Comparison of ENCODE assay signal across 7 cellular contexts in the genomic region with DNA sequence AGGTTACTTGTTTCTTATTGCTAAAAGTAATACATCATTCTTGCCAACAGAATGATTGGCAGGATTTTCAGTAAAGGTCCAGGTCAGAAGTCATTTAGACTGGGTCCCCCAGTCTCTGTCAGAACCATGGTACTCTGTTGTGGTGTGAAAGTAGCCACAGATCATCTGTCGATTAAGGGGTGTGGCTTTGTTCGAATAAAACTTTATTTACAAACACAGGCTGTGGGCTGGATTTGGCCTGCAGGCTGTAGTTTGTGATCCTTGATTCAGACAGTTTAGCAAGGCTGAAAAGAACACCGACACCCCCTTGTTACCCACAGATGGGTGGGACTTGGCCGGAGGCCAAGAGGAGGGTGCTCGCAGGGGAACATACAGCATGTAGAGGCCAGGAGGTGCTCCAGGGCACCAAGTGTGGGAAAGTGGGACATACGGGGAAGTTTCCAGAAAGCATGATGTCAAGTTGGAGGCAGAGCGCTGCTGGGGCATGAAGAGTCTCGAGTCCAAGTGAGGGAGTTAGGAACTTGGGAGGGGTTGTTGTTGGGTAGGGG. TPM values are rescaled to one million over a fixed set of nuclear protein-coding genes. Genes with fewer than 3 reads are reported as not detected.
DNase-seq lines count a peak whose midpoint lies in the region; ATAC-seq and TF ChIP-seq lines count a peak whose summit lies in the region.
"Not testable (repeated sequence)": the region's sequence is repeated elsewhere in the genome, so short reads cannot be mapped to it uniquely, and the experiment has no call there.

No MANE protein-coding gene starts in this region.

- not testable (repeated sequence) for H3K4ac ChIP-seq in H9 (ENCODE audit: low read depth, low read length)

- H2BK120ac ChIP-seq in H9 (ENCODE audit: low read depth, low read length, poor library complexity, severe bottlenecking) = not testable (repeated sequence)

- H3K4me1 Mint-ChIP-seq in H9 = peaks cover 6 to 16% of the 10 kb centered on the region in 2 experiments
- H3K4me1 Mint-ChIP-seq in WTC11 = peaks cover 13% of the 10 kb centered on the region
- not testable (repeated sequence) for H3K4me1 Mint-ChIP-seq in endodermal cell
- H3K4me1 Mint-ChIP-seq in neural progenitor cell = peaks cover 11% of the 10 kb centered on the region

- not testable (repeated sequence) for H3K27me3 Mint-ChIP-seq in H9 (ENCODE audit: low read depth); WTC11 (ENCODE audit: low read depth); endodermal cell (ENCODE audit: insufficient read depth); neural progenitor cell (ENCODE audit: insufficient read depth, low read depth)

- not testable (repeated sequence) for H4K8ac ChIP-seq in H9 (replicated peaks; ENCODE audit: insufficient read length, low read depth, low read length)

- not testable (repeated sequence) for H3T11ph ChIP-seq in H9 (ENCODE audit: low read length)

- POLR2A ChIA-PET in A673 (lab: Charles Lee; ENCODE audit: low non-redundant PET) = interaction anchor here (0.6 kb wide), 1 partner anchor 36 kb away, joined by 3 read pairs; no protein-coding TSS in a partner anchor
- POLR2A ChIA-PET in WTC11 (lab: Charles Lee) = interaction anchor here (1.1 kb wide), 1 partner anchor 29 kb away, joined by 3 read pairs; the partner anchor contains the start of gene ZNF195

- H3K79me2 ChIP-seq in H9 (ENCODE audit: insufficient read depth, low read length); neural progenitor cell (ENCODE audit: low read depth): not testable (repeated sequence)

- H4K5ac ChIP-seq in H9 (ENCODE audit: insufficient read length, low read depth, low read length) = not testable (repeated sequence)

- H2BK15ac ChIP-seq in H9 (ENCODE audit: low read depth, low read length) = not testable (repeated sequence)

- CTCF ChIA-PET in A673 (lab: Charles Lee) (interaction anchor here (1.1 to 1.8 kb wide), 2 partner anchors 12 to 67 kb away, joined by 3 to 16 read pairs; no protein-coding TSS in a partner anchor), WTC11 (lab: Charles Lee) (interaction anchor here (0.6 to 3.4 kb wide), 27 partner anchors 8 to 478 kb away, joined by 3 to 67 read pairs (median 4); partner anchors contain the start of genes CARS1, NAP1L4 and ZNF195)

- WGBS in H9 (ENCODE audit: extremely low coverage, insufficient read length, low lambda C conversion rate) = no CpG with 5 or more reads among the region's 8 CpGs
- 81 to 92% methylated on average over 3 to 8 of the region's 8 CpGs for WGBS in endodermal cell (ENCODE audit: insufficient coverage in 1 of 2, insufficient read length in 1 of 2), 2 experiments

- H3K9me3 Mint-ChIP-seq in H9, WTC11, endodermal cell, neural progenitor cell: not testable (repeated sequence)

- H3K9ac ChIP-seq in H9 (ENCODE audit: extremely low read depth, insufficient read length, low read length); endodermal cell (ENCODE audit: extremely low read depth, low read length, poor library complexity, severe bottlenecking); neural progenitor cell: not testable (repeated sequence)

- not testable (repeated sequence) for H3F3A ChIP-seq in neural progenitor cell (ENCODE audit: low read depth)

- H3K23me2 ChIP-seq in H9 (ENCODE audit: insufficient read length, low read depth, low read length, poor library complexity, severe bottlenecking) = not testable (repeated sequence)

- TF ChIP-seq CTCF in A673 (conservative IDR thresholded peaks at IDR 0.05; ENCODE audit: low read depth, low read length); H9 (conservative IDR thresholded peaks at IDR 0.05); WTC11 (IDR thresholded peaks at IDR 0.05); endodermal cell (conservative IDR thresholded peaks at IDR 0.05); neural progenitor cell (IDR thresholded peaks at IDR 0.05): not testable (repeated sequence)

- peaks cover 33 to 57% (median 51%) of the 10 kb centered on the region in 3 experiments; a peak in 6 of 7 replicates for H3K36me3 Mint-ChIP-seq in H9 (ENCODE audit: insufficient read depth in 1 of 3, low read depth in 3 of 3)
- H3K36me3 Mint-ChIP-seq in WTC11 = peaks cover 45% of the 10 kb centered on the region
- not testable (repeated sequence) for H3K36me3 Mint-ChIP-seq in endodermal cell (ENCODE audit: low read depth); neural progenitor cell

- not testable (repeated sequence) for H3K9me3 ChIP-seq in A673 (ENCODE audit: low read depth, low read length, poor library complexity, severe bottlenecking); H9 (ENCODE audit: control insufficient read depth, low read depth, low read length); endodermal cell (ENCODE audit: control insufficient read depth, low read length); neural progenitor cell (ENCODE audit: low read depth)

- not testable (repeated sequence) for H2BK20ac ChIP-seq in H9 (ENCODE audit: low read depth, low read length, poor library complexity, severe bottlenecking)

- H2BK5ac ChIP-seq in H9 (ENCODE audit: insufficient read length, low read length) = not testable (repeated sequence)

- H4K91ac ChIP-seq in H9 (ENCODE audit: insufficient read length, low read depth, low read length) = not testable (repeated sequence)

- H2BK12ac ChIP-seq in H9 (ENCODE audit: insufficient read length, low read depth, low read length) = not testable (repeated sequence)

- not testable (repeated sequence) for BruUV-seq in A673 (replicated peaks; lab: Mats Ljungman, UMichigan)

- DNase-seq in A673 (ENCODE audit: low spot score) (peak; percentile 17), NAMALWA (ENCODE audit: low spot score) (peak; percentile 41), NCI-H345 (lab: John Stamatoyannopoulos, UW) (peak; percentile 34), neural progenitor cell (ENCODE audit: low spot score) (peak; percentile 14)
- not testable (repeated sequence) for DNase-seq in H9; WTC11 (ENCODE audit: low spot score); endodermal cell

- H3K4me3 ChIP-seq in A673 (ENCODE audit: low read depth, low read length, poor library complexity, severe bottlenecking); endodermal cell (ENCODE audit: low read length); neural progenitor cell: not testable (repeated sequence)

- H2AK5ac ChIP-seq in H9 (ENCODE audit: insufficient read length, low read length) = not testable (repeated sequence)

- H4K20me1 ChIP-seq in H9 (ENCODE audit: control insufficient read depth, insufficient read depth, insufficient read length); neural progenitor cell (ENCODE audit: low read depth): not testable (repeated sequence)

- H3K4me2 ChIP-seq in H9 (ENCODE audit: insufficient read depth, insufficient read length, low read length); neural progenitor cell: not testable (repeated sequence)

- not testable (repeated sequence) for H2AFZ ChIP-seq in H9 (ENCODE audit: low read length); neural progenitor cell (replicated peaks)

- not testable (repeated sequence) for H3K23ac ChIP-seq in H9 (ENCODE audit: insufficient read length, low read depth, low read length)

- not testable (repeated sequence) for H3K79me1 ChIP-seq in H9 (ENCODE audit: insufficient read depth, low read depth, low read length, poor library complexity, severe bottlenecking)

- H3K36me3 ChIP-seq in A673 (ENCODE audit: insufficient read depth, low read length, poor library complexity, severe bottlenecking); endodermal cell (ENCODE audit: control insufficient read depth, insufficient read depth, low read length); neural progenitor cell: not testable (repeated sequence)

- not testable (repeated sequence) for H3K4me1 ChIP-seq in A673 (ENCODE audit: insufficient read depth, low read length, poor library complexity, severe bottlenecking); H9 (ENCODE audit: insufficient read depth, low read length); endodermal cell (ENCODE audit: control insufficient read depth, insufficient read depth, low read length); neural progenitor cell

- intact Hi-C loops in A673 (cut with micrococcal nuclease; ENCODE audit: unreplicated experiment) = not testable (repeated sequence)

- H3K56ac ChIP-seq in H9 (ENCODE audit: insufficient read length, low read depth, low read length) = not testable (repeated sequence)

- not testable (repeated sequence) for H3K27ac ChIP-seq in A673 (ENCODE audit: low read depth, low read length, poor library complexity, severe bottlenecking); H9 (ENCODE audit: insufficient read length, low read depth, low read length); endodermal cell (ENCODE audit: low read depth, low read length); neural progenitor cell

- ATAC-seq in WTC11 = not testable (repeated sequence)

- H3K27ac Mint-ChIP-seq in H9 (peak overlapping the region; percentile 32 to 90 (median 78); a peak in 5 of 7 replicates), WTC11 (peak overlapping the region; percentile 66), endodermal cell (peak overlapping the region; percentile 68), neural progenitor cell (peak overlapping the region; percentile 72)

- not testable (repeated sequence) for H3K14ac ChIP-seq in H9 (ENCODE audit: insufficient read depth, low read length)

- H3K27me3 ChIP-seq in A673 (replicated peaks; ENCODE audit: insufficient read depth, low read depth, low read length, poor library complexity); H9 (ENCODE audit: insufficient read depth, low read length); endodermal cell (ENCODE audit: control insufficient read depth, insufficient read depth, low read length, poor library complexity, severe bottlenecking); neural progenitor cell: not testable (repeated sequence)

- peak overlapping the region in 1 of 2 experiments; percentile 56; a peak in 1 of 5 replicates for H3K4me3 Mint-ChIP-seq in H9
- not testable (repeated sequence) for H3K4me3 Mint-ChIP-seq in WTC11, endodermal cell, neural progenitor cell

- H3K18ac ChIP-seq in H9 (ENCODE audit: insufficient read length, low read depth, low read length) = not testable (repeated sequence)

RNA-seq across cellular contexts. Expression of gene ZNF195, which starts 29.2 kb away (rescaled TPM):
- total RNA-seq in A673 (2021) (44.3 and 49.2 TPM in 2 replicates), H9 (2021) (108 and 116 TPM in 2 replicates), WTC11 (2021) (72.7 to 85.5 TPM (median 74.2 TPM) in 3 replicates), endodermal cell (10 to 100 TPM; 47.2 to 65.1 TPM), neural progenitor cell (ENCODE audit: low replicate concordance) (57.9 and 72.2 TPM in 2 replicates)
- polyA plus RNA-seq in endodermal cell (2013, experiment 1 of 2) = 45.8 TPM
- 41.1 TPM for polyA plus RNA-seq in endodermal cell (2013, experiment 2 of 2)
